Comparison of ENCODE assay signal across 21 cellular contexts in the genomic region with DNA sequence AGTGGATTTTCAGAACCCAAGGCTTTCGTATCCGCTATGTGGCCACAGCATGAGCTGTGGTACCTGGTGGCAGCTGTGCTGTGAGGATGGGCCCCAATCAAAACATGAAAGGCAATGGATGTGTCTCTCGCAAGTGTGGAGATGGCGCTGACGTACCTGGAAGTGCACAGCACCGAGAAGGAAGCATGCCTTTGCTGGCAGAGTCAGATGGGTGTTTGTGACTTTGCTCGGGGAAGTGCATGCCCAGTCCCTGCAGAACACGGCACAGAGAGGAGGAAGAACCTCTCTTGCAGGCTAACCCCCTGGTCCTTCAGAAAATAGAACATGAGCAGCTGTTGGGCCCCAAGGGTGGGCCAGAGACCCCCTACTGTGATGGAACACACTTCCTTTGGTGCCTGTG.
"Had no signal": no experiment of that assay in that cellular context is flagged by ENCODE, and none has a peak within 500 bp of the region (broad histone marks: within the 10 kb centered on the region; RNA-seq: fewer than 3 reads in every experiment).

No MANE protein-coding gene starts in this region.

- DNase-seq: activated B cell treated with CpG ODN at 0.5 μM for 24 hours; activated CD4-positive, alpha-beta memory T cell treated with anti-CD3 and anti-CD28 coated beads, Interleukin-2, amount 10 ng/mL, durations not matched to agents 7 days and 5 days; activated CD4-positive, alpha-beta T cell treated with anti-CD3 and anti-CD28 coated beads for 4 hours; activated effector memory CD4-positive, alpha-beta T cell treated with anti-CD3 and anti-CD28 coated beads, Interleukin-2, amount 50 U/mL, for 16 hours; activated naive CD4-positive, alpha-beta T cell treated with anti-CD3 and anti-CD28 coated beads, Interleukin-2, amount 10 ng/mL, durations not matched to agents 7 days and 5 days; amygdala; cortex of kidney; naive B cell; right lobe of liver; stimulated activated CD4-positive, alpha-beta T cell treated with anti-CD3 and anti-CD28 coated beads, Interleukin-2, amount 100 ng/mL, for 48 hours; stimulated activated CD8-positive, alpha-beta memory T cell treated with anti-CD3 and anti-CD28 coated beads, Interleukin-4, amount 100 ng/mL, for 48 hours; stimulated activated naive B cell treated with anti-CD40 and anti-IgM and Interleukin-4, amounts not matched to agents 10 μg/mL and 1 μg/mL and 100 μg/mL, for 72 hours; T-helper 9 cell; testis; trophoblast cell; uterus had no signal

- H3K4me3 ChIP-seq: gastroesophageal sphincter, lung, right lobe of liver, skin epidermis, testis, uterus had no signal

- H3K27ac ChIP-seq: epithelial cell of prostate, gastroesophageal sphincter, parathyroid adenoma, right lobe of liver, testis, uterus had no signal

- H3K4me1 ChIP-seq: gastroesophageal sphincter, parathyroid adenoma, right lobe of liver, testis, uterus had no signal

- ATAC-seq: gastroesophageal sphincter; stimulated activated naive B cell treated with anti-CD40 and anti-IgM and Interleukin-4, amounts not matched to agents 10 μg/mL and 1 μg/mL and 100 μg/mL, for 72 hours had no signal

- H3K27me3 ChIP-seq: gastroesophageal sphincter, right lobe of liver, testis, uterus had no signal

- H3K36me3 ChIP-seq: gastroesophageal sphincter, right lobe of liver, uterus had no signal

- H3K9ac ChIP-seq: parathyroid adenoma had no signal

- H3K9me3 ChIP-seq: gastroesophageal sphincter, right lobe of liver, testis, uterus had no signal

- H2AFZ ChIP-seq: parathyroid adenoma had no signal

- H3K79me2 ChIP-seq: parathyroid adenoma had no signal
